23 cellular contexts compared by ENCODE assay signal in genomic region chr1:231108500-231109254, GRCh38. TPM values are rescaled to one million over a fixed set of nuclear protein-coding genes. Genes with fewer than 3 reads are reported as not detected.
DNase-seq lines count a peak whose midpoint lies in the region; ATAC-seq, FAIRE-seq and TF ChIP-seq lines count a peak whose summit lies in the region.
"Had no signal": no experiment of that assay in that cellular context is flagged by ENCODE, and none has a peak within 500 bp of the region (broad histone marks: within the 10 kb centered on the region; RNA-seq: fewer than 3 reads in every experiment).

No MANE protein-coding gene starts in this region.

- intact Hi-C loops in activated CD8-positive, alpha-beta T cell treated with anti-CD3 and anti-CD28 coated beads for 36 hours (cut with micrococcal nuclease): no loop called here

- no peak overlapping the region for H3K4me3 ChIP-seq in bronchial epithelial cell (ENCODE audit: low read depth, low read length)
- H3K4me3 ChIP-seq: A549 had no signal

- peak; percentile 36 for FAIRE-seq in bronchial epithelial cell (lab: Jason Lieb, UNC)
- FAIRE-seq: A549 had no signal

- no peaks in the 10 kb centered on the region for H3K36me3 ChIP-seq in bronchial epithelial cell (ENCODE audit: control insufficient read depth, insufficient read depth, low read length)

- peak; percentile 65 for ATAC-seq in activated CD8-positive, alpha-beta T cell treated with anti-CD3 and anti-CD28 coated beads for 36 hours
- ATAC-seq in activated CD8-positive, alpha-beta T cell treated with anti-CD3 and anti-CD28 coated beads, Interleukin-2, amount 10 ng/mL, durations not matched to agents 7 days and 5 days: no peak
- ATAC-seq in GM21423 (IDR thresholded peaks at IDR 0.05; ENCODE audit: unreplicated experiment): no peak
- ATAC-seq: A549 had no signal

- H3K27ac ChIP-seq in caudate nucleus (ENCODE audit: low read depth, low read length): no peak overlapping the region
- H3K27ac ChIP-seq: A549, HL-60 had no signal

- H3K9me3 Mint-ChIP-seq in activated CD8-positive, alpha-beta T cell treated with anti-CD3 and anti-CD28 coated beads for 36 hours: peaks cover 1% of the 10 kb centered on the region
- H3K9me3 Mint-ChIP-seq in activated CD8-positive, alpha-beta T cell treated with anti-CD3 and anti-CD28 coated beads, Interleukin-2, amount 10 ng/mL, durations not matched to agents 7 days and 5 days (ENCODE audit: insufficient read depth): no peaks in the 10 kb centered on the region
- peaks cover 5% of the 10 kb centered on the region for H3K9me3 Mint-ChIP-seq in osteocyte (ENCODE audit: unreplicated experiment)

- H3K4me1 Mint-ChIP-seq in activated CD8-positive, alpha-beta T cell treated with anti-CD3 and anti-CD28 coated beads for 36 hours (ENCODE audit: low read depth): peaks cover 14% of the 10 kb centered on the region
- H3K4me1 Mint-ChIP-seq in activated CD8-positive, alpha-beta T cell treated with anti-CD3 and anti-CD28 coated beads, Interleukin-2, amount 10 ng/mL, durations not matched to agents 7 days and 5 days (ENCODE audit: low read depth): peaks cover 12% of the 10 kb centered on the region
- peaks cover 32% of the 10 kb centered on the region for H3K4me1 Mint-ChIP-seq in osteocyte (ENCODE audit: unreplicated experiment)

- H3K27me3 Mint-ChIP-seq in activated CD8-positive, alpha-beta T cell treated with anti-CD3 and anti-CD28 coated beads for 36 hours: peaks cover 15% of the 10 kb centered on the region
- H3K27me3 Mint-ChIP-seq in activated CD8-positive, alpha-beta T cell treated with anti-CD3 and anti-CD28 coated beads, Interleukin-2, amount 10 ng/mL, durations not matched to agents 7 days and 5 days (ENCODE audit: low read depth): peaks cover 12% of the 10 kb centered on the region
- no peaks in the 10 kb centered on the region for H3K27me3 Mint-ChIP-seq in osteocyte (ENCODE audit: unreplicated experiment)

- H3K27me3 ChIP-seq in bronchial epithelial cell (ENCODE audit: control insufficient read depth, insufficient read depth, low read length): no peaks in the 10 kb centered on the region

- H3K4me3 Mint-ChIP-seq in activated CD8-positive, alpha-beta T cell treated with anti-CD3 and anti-CD28 coated beads for 36 hours: no peak overlapping the region
- no peak overlapping the region for H3K4me3 Mint-ChIP-seq in activated CD8-positive, alpha-beta T cell treated with anti-CD3 and anti-CD28 coated beads, Interleukin-2, amount 10 ng/mL, durations not matched to agents 7 days and 5 days
- no peak overlapping the region for H3K4me3 Mint-ChIP-seq in osteocyte (ENCODE audit: unreplicated experiment)

- no peaks in the 10 kb centered on the region for H3K36me3 Mint-ChIP-seq in activated CD8-positive, alpha-beta T cell treated with anti-CD3 and anti-CD28 coated beads for 36 hours (ENCODE audit: low read depth)
- no peaks in the 10 kb centered on the region for H3K36me3 Mint-ChIP-seq in activated CD8-positive, alpha-beta T cell treated with anti-CD3 and anti-CD28 coated beads, Interleukin-2, amount 10 ng/mL, durations not matched to agents 7 days and 5 days (ENCODE audit: low read depth)
- no peaks in the 10 kb centered on the region for H3K36me3 Mint-ChIP-seq in osteocyte (ENCODE audit: unreplicated experiment)

- CTCF ChIA-PET in activated CD8-positive, alpha-beta T cell treated with anti-CD3 and anti-CD28 coated beads for 36 hours (lab: Charles Lee): no interaction called here
- CTCF ChIA-PET in activated CD8-positive, alpha-beta T cell treated with anti-CD3 and anti-CD28 coated beads, Interleukin-2, amount 10 ng/mL, durations not matched to agents 7 days and 5 days (lab: Charles Lee): no interaction called here

- H3K27ac Mint-ChIP-seq in activated CD8-positive, alpha-beta T cell treated with anti-CD3 and anti-CD28 coated beads for 36 hours: no peak overlapping the region
- H3K27ac Mint-ChIP-seq in activated CD8-positive, alpha-beta T cell treated with anti-CD3 and anti-CD28 coated beads, Interleukin-2, amount 10 ng/mL, durations not matched to agents 7 days and 5 days: no peak overlapping the region
- H3K27ac Mint-ChIP-seq in osteocyte (ENCODE audit: unreplicated experiment): no peak overlapping the region

- POLR2A ChIA-PET in activated CD8-positive, alpha-beta T cell treated with anti-CD3 and anti-CD28 coated beads for 36 hours (lab: Charles Lee): no interaction called here
- POLR2A ChIA-PET in activated CD8-positive, alpha-beta T cell treated with anti-CD3 and anti-CD28 coated beads, Interleukin-2, amount 10 ng/mL, durations not matched to agents 7 days and 5 days (lab: Charles Lee): interaction anchor here (0.6 kb wide), 1 partner anchor 68 kb away, joined by 3 read pairs; no protein-coding TSS in a partner anchor

- DNase-seq in activated CD8-positive, alpha-beta T cell treated with anti-CD3 and anti-CD28 coated beads for 36 hours: peak; percentile 14
- DNase-seq in activated CD8-positive, alpha-beta T cell treated with anti-CD3 and anti-CD28 coated beads, Interleukin-2, amount 10 ng/mL, durations not matched to agents 7 days and 5 days: no peak
- DNase-seq in Kasumi-1 (lab: John Stamatoyannopoulos, UW) (peak; percentile 27 to 39), bronchial epithelial cell (ENCODE audit: low read depth) (no peak), osteocyte (ENCODE audit: extremely low spot score, unreplicated experiment) (peak; percentile 30), caudate nucleus (lab: John Stamatoyannopoulos, UW) (no peak), NCI-H446 treated with DMSO at 0.1 percent for 48 hours (lab: John Stamatoyannopoulos, UW) (no peak)
- DNase-seq: C1 segment of cervical spinal cord, H7, IMR-90, Karpas-422, MM.1S, NCI-H1092 treated with DMSO at 0.1 percent for 48 hours, NCI-H2081 treated with DMSO at 0.1 percent for 48 hours, NCI-H510A, NCI-H748 treated with DMSO at 0.1 percent for 48 hours, OCI-M1, Right ventricle myocardium superior, SK-N-SH had no signal

- no peak for TF ChIP-seq CTCF in activated CD8-positive, alpha-beta T cell treated with anti-CD3 and anti-CD28 coated beads for 36 hours (IDR thresholded peaks at IDR 0.05)
- no peak for TF ChIP-seq CTCF in bronchial epithelial cell (IDR thresholded peaks at IDR 0.05; ENCODE audit: insufficient read depth, low read length, severe bottlenecking)
- TF ChIP-seq CTCF in osteocyte (IDR thresholded peaks at IDR 0.05): no peak

RNA-seq across cellular contexts. Expression of gene TRIM67, which starts 53.2 kb away (rescaled TPM):
- not detected for total RNA-seq in activated CD8-positive, alpha-beta T cell treated with anti-CD3 and anti-CD28 coated beads for 36 hours
- total RNA-seq in activated CD8-positive, alpha-beta T cell treated with anti-CD3 and anti-CD28 coated beads, Interleukin-2, amount 10 ng/mL, durations not matched to agents 7 days and 5 days: not detected
- not detected in 2 replicates for total RNA-seq in bronchial epithelial cell
- total RNA-seq in osteocyte: 0.32 and 0.39 TPM in 2 replicates
- total RNA-seq: H7, HT1080, IMR-90 had no signal

Comparison
In these comparisons a context has a peak if more than half of its experiments do, and no peak if none do; other contexts are left out.
1. DNase-seq: peak in activated CD8-positive, alpha-beta T cell treated with anti-CD3 and anti-CD28 coated beads for 36 hours (single experiment), Kasumi-1 (2 of 2) and osteocyte (single experiment); none in activated CD8-positive, alpha-beta T cell treated with anti-CD3 and anti-CD28 coated beads, Interleukin-2, amount 10 ng/mL, durations not matched to agents 7 days and 5 days (single experiment), bronchial epithelial cell (single experiment), caudate nucleus (0 of 61) and NCI-H446 treated with DMSO at 0.1 percent for 48 hours (single experiment).